ENCODE assay signal across 33 cellular contexts in genomic region chr7:69334706-69335105, GRCh38.
"Had no signal": no experiment of that assay in that cellular context is flagged by ENCODE, and none has a peak within 500 bp of the region (broad histone marks: within the 10 kb centered on the region; RNA-seq: fewer than 3 reads in every experiment).

No MANE protein-coding gene starts in this region.

- H3K27me3 Mint-ChIP-seq: activated CD4-positive, alpha-beta T cell treated with anti-CD3 and anti-CD28 coated beads, Interleukin-2, amount 10 ng/mL, durations not matched to agents 7 days and 5 days; activated T-cell treated with anti-CD3 and anti-CD28 coated beads, Interleukin-2, amount 50 U/mL, for 24 hours had no signal

- H3K27ac Mint-ChIP-seq: activated CD4-positive, alpha-beta T cell treated with anti-CD3 and anti-CD28 coated beads for 36 hours; activated CD4-positive, alpha-beta T cell treated with anti-CD3 and anti-CD28 coated beads, Interleukin-2, amount 10 ng/mL, durations not matched to agents 7 days and 5 days; activated CD8-positive, alpha-beta T cell treated with anti-CD3 and anti-CD28 coated beads, Interleukin-2, amount 10 ng/mL, durations not matched to agents 7 days and 5 days; activated naive CD4-positive, alpha-beta T cell treated with anti-CD3 and anti-CD28 coated beads, Interleukin-2, amount 50 U/mL, for 72 hours; activated T-cell treated with anti-CD3 and anti-CD28 coated beads, Interleukin-2, amount 50 U/mL, for 24 hours; activated T-helper 2 cell treated with anti-CD3 and anti-CD28 coated beads, Interferon-gamma antibody, Interleukin-2, Interleukin-4, amounts not matched to agents 10 μg/mL and 5 μg/mL and 100 μg/mL, durations not matched to agents 14 hours and 24 hours and 36 hours; T-helper 1 cell treated with Interleukin-12 subunit alpha and Interleukin-12 subunit beta and Interleukin-4 antibody, amounts not matched to agents 30 μg/mL and 1 μg/mL, for 36 hours; T-helper 2 cell treated with Interferon-gamma antibody and Interleukin-4, amounts not matched to agents 5 μg/mL and 100 μg/mL, for 36 hours; WTC11 had no signal

- DNase-seq: activated CD4-positive, alpha-beta T cell treated with anti-CD3 and anti-CD28 coated beads for 36 hours; activated CD4-positive, alpha-beta T cell treated with anti-CD3 and anti-CD28 coated beads, Interleukin-2, amount 10 ng/mL, durations not matched to agents 7 days and 5 days; activated CD4-positive, alpha-beta T cell treated with anti-CD3 and anti-CD28 coated beads, Interleukin-2, amount 50 U/mL, for 48 hours; activated CD8-positive, alpha-beta T cell treated with anti-CD3 and anti-CD28 coated beads, Interleukin-2, amount 10 ng/mL, durations not matched to agents 7 days and 5 days; activated gamma-delta T cell; activated naive CD4-positive, alpha-beta T cell treated with Interleukin-2 at 50 U/mL for 16 hours; activated T-cell treated with anti-CD3 and anti-CD28 coated beads, Interleukin-2, amount 50 U/mL, for 24 hours; aorta; brain microvascular endothelial cell; central memory CD4-positive, alpha-beta T cell; MM.1S; MV-4-11; NCI-H1092; NCI-H1436 treated with DMSO at 0.1 percent for 48 hours; NCI-H1694 treated with DMSO at 0.1 percent for 48 hours; NCI-H2029; NCI-H510A; NCI-H526; NCI-H748 treated with DMSO at 0.1 percent for 48 hours; NK-92 treated with Interleukin-12 subunit alpha and Interleukin-12 subunit beta, amount 100 ng/mL, for 24 hours; PC-3; Peyer's patch; RPMI8226; SHP77 treated with DMSO at 0.1 percent for 48 hours; SK-N-SH had no signal

- H3K27me3 ChIP-seq: brain microvascular endothelial cell, Peyer's patch, SJSA1 had no signal

- H3K4me1 ChIP-seq: Peyer's patch, SJSA1 had no signal

- H3K4me3 ChIP-seq: Peyer's patch, SJSA1 had no signal

- H3K36me3 ChIP-seq: brain microvascular endothelial cell, Peyer's patch, SJSA1 had no signal

- H3K4me3 Mint-ChIP-seq: activated CD4-positive, alpha-beta T cell treated with anti-CD3 and anti-CD28 coated beads for 36 hours; activated CD4-positive, alpha-beta T cell treated with anti-CD3 and anti-CD28 coated beads, Interleukin-2, amount 10 ng/mL, durations not matched to agents 7 days and 5 days; activated CD8-positive, alpha-beta T cell treated with anti-CD3 and anti-CD28 coated beads, Interleukin-2, amount 10 ng/mL, durations not matched to agents 7 days and 5 days; activated T-cell treated with anti-CD3 and anti-CD28 coated beads, Interleukin-2, amount 50 U/mL, for 24 hours; T-helper 1 cell treated with Interleukin-12 subunit alpha and Interleukin-12 subunit beta and Interleukin-4 antibody, amounts not matched to agents 30 μg/mL and 1 μg/mL, for 36 hours; T-helper 2 cell treated with Interferon-gamma antibody and Interleukin-4, amounts not matched to agents 5 μg/mL and 100 μg/mL, for 36 hours; WTC11 had no signal

- ATAC-seq: activated CD4-positive, alpha-beta T cell treated with anti-CD3 and anti-CD28 coated beads for 36 hours; activated CD4-positive, CD25-positive, alpha-beta regulatory T cell treated with anti-CD3 and anti-CD28 coated beads, Interleukin-2, amount 50 U/mL, for 24 hours; activated CD8-positive, alpha-beta T cell treated with anti-CD3 and anti-CD28 coated beads, Interleukin-2, amount 10 ng/mL, durations not matched to agents 7 days and 5 days; activated naive CD4-positive, alpha-beta T cell treated with anti-CD3 and anti-CD28 coated beads, Interleukin-2, amount 50 U/mL, for 72 hours; PC-3; WTC11 had no signal

- H3K9me3 ChIP-seq: Peyer's patch, SK-N-SH had no signal

- H3K4me2 ChIP-seq: KMS-11, SK-N-SH had no signal

- H3K4me1 Mint-ChIP-seq: activated CD4-positive, alpha-beta T cell treated with anti-CD3 and anti-CD28 coated beads for 36 hours; activated CD4-positive, alpha-beta T cell treated with anti-CD3 and anti-CD28 coated beads, Interleukin-2, amount 10 ng/mL, durations not matched to agents 7 days and 5 days had no signal

- H3K27ac ChIP-seq: brain microvascular endothelial cell, KMS-11, Peyer's patch, SJSA1 had no signal
